8 cellular contexts compared by ENCODE assay signal in genomic region chr9:755454-756381, GRCh38.
DNase-seq lines count a peak whose midpoint lies in the region; ATAC-seq lines count a peak whose summit lies in the region.
"Had no signal": no experiment of that assay in that cellular context is flagged by ENCODE, and none has a peak within 500 bp of the region (broad histone marks: within the 10 kb centered on the region; RNA-seq: fewer than 3 reads in every experiment).

No MANE protein-coding gene starts in this region.

- ATAC-seq in GM21529 (IDR thresholded peaks at IDR 0.05; ENCODE audit: unreplicated experiment) (peak; percentile 42), HG03439 (IDR thresholded peaks at IDR 0.05; ENCODE audit: unreplicated experiment) (no peak)
- ATAC-seq: K562 had no signal

- peak overlapping the region; percentile 15 for H3K27ac Mint-ChIP-seq in dendritic cell treated with granulocyte-macrophage colony-stimulating factor and Interleukin-4, amounts not matched to agents 40 ng/mL and 50 ng/mL, for 4 days

- no peaks in the 10 kb centered on the region for H3K27me3 Mint-ChIP-seq in dendritic cell treated with granulocyte-macrophage colony-stimulating factor and Interleukin-4, amounts not matched to agents 40 ng/mL and 50 ng/mL, for 4 days

- DNase-seq in NOMO-1 (lab: John Stamatoyannopoulos, UW; ENCODE audit: unreplicated experiment in 2 of 2), result peak; percentile 17 to 77
- DNase-seq in cerebellum (ENCODE audit: low spot score), result no peak
- no peak for DNase-seq in HuH-7.5 (ENCODE audit: low spot score)

- H3K36me3 ChIP-seq in skeletal muscle tissue (ENCODE audit: control insufficient read depth in 3 of 3, insufficient read depth in 3 of 3, low read length in 3 of 3), result no peaks in the 10 kb centered on the region

- intact Hi-C loops in dendritic cell treated with granulocyte-macrophage colony-stimulating factor and Interleukin-4, amounts not matched to agents 40 ng/mL and 50 ng/mL, for 4 days (cut with micrococcal nuclease), result no loop called here

- no peak overlapping the region for H3K4me3 ChIP-seq in skeletal muscle tissue (ENCODE audit: low read length in 3 of 3)
- H3K4me3 ChIP-seq: K562 had no signal

- peaks cover 43% of the 10 kb centered on the region for H3K4me1 Mint-ChIP-seq in dendritic cell treated with granulocyte-macrophage colony-stimulating factor and Interleukin-4, amounts not matched to agents 40 ng/mL and 50 ng/mL, for 4 days (ENCODE audit: low read depth)

- no peaks in the 10 kb centered on the region for H3K9me3 ChIP-seq in skeletal muscle tissue (ENCODE audit: control insufficient read depth in 3 of 3, low read length in 3 of 3)

- H3K4me1 ChIP-seq in skeletal muscle tissue (ENCODE audit: control insufficient read depth in 3 of 3, insufficient read depth in 3 of 3, low read length in 3 of 3), result peaks cover 20 to 23% (median 20%) of the 10 kb centered on the region in 3 donors

- no peaks in the 10 kb centered on the region for H3K36me3 Mint-ChIP-seq in dendritic cell treated with granulocyte-macrophage colony-stimulating factor and Interleukin-4, amounts not matched to agents 40 ng/mL and 50 ng/mL, for 4 days (ENCODE audit: low read depth)

- no peak overlapping the region for H3K9ac ChIP-seq in skeletal muscle tissue (ENCODE audit: low read depth in 1 of 3, low read length in 3 of 3)

- no peaks in the 10 kb centered on the region for H3K9me3 Mint-ChIP-seq in dendritic cell treated with granulocyte-macrophage colony-stimulating factor and Interleukin-4, amounts not matched to agents 40 ng/mL and 50 ng/mL, for 4 days

- no peaks in the 10 kb centered on the region for H3K27me3 ChIP-seq in skeletal muscle tissue (ENCODE audit: control insufficient read depth in 3 of 3, insufficient read depth in 3 of 3, low read length in 3 of 3)

- H3K27ac ChIP-seq in skeletal muscle tissue (ENCODE audit: low read depth, low read length), result peak overlapping the region; percentile 17

- no peak overlapping the region for H3K4me3 Mint-ChIP-seq in dendritic cell treated with granulocyte-macrophage colony-stimulating factor and Interleukin-4, amounts not matched to agents 40 ng/mL and 50 ng/mL, for 4 days

Comparison
In these comparisons a context has a peak if more than half of its experiments do, and no peak if none do; other contexts are left out.
1. DNase-seq: peak in NOMO-1 (2 of 2); none in cerebellum (single experiment) and HuH-7.5 (single experiment).